Comparison of ENCODE assay signal across 17 cellular contexts in the genomic region with DNA sequence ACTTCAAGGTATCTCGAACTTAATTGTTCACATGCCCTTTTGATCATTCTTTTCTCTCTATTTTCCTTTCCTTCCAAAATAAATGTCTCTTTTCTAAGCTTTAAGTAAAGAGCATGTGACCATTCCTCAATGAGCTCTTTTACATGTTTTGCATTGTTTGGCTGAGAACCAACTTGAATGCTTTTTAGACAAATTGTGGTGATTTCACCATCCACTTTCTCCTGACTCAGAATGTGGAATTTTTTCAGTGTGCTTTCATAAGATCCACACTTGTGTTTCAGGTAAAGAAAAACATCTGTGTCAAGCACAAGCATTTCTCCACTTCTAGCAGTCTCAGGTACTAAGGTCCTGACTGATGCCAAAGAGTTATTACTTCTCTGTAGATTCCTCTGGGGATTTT. TPM values are rescaled to one million over a fixed set of nuclear protein-coding genes. Genes with fewer than 3 reads are reported as not detected.
A peak's percentile ranks its signal among the peaks of the same experiment; 100 is the strongest.
DNase-seq lines count a peak whose midpoint lies in the region; ATAC-seq, FAIRE-seq and TF ChIP-seq lines count a peak whose summit lies in the region.
"Had no signal": no experiment of that assay in that cellular context is flagged by ENCODE, and none has a peak within 500 bp of the region (broad histone marks: within the 10 kb centered on the region; RNA-seq: fewer than 3 reads in every experiment).

No MANE protein-coding gene starts in this region.

- no peaks in the 10 kb centered on the region for H3K27me3 ChIP-seq in ACC112 (ENCODE audit: insufficient read depth, low read length)
- H3K27me3 ChIP-seq in testis = no peaks in the 10 kb centered on the region
- no peaks in the 10 kb centered on the region for H3K27me3 ChIP-seq in transverse colon
- H3K27me3 ChIP-seq: heart left ventricle, SJSA1 had no signal

- ATAC-seq in HG02885 (IDR thresholded peaks at IDR 0.05; ENCODE audit: poor library complexity, unreplicated experiment) = no peak
- ATAC-seq: A549, heart left ventricle had no signal

- TF ChIP-seq EP300 in transverse colon (IDR thresholded peaks at IDR 0.05; ENCODE audit: low read depth) = no peak

- peak overlapping the region; percentile 5 for H2AFZ ChIP-seq in ACC112 (ENCODE audit: low read length, unreplicated experiment)

- H3K36me3 ChIP-seq in ACC112 (ENCODE audit: insufficient read depth, low read length) (peaks cover 29% of the 10 kb centered on the region), testis (ENCODE audit: low read depth, missing control alignments) (no peaks in the 10 kb centered on the region), transverse colon (peaks cover 0 to 26% (median 7%) of the 10 kb centered on the region in 4 donors)

- 85 to 95% methylated on average over 1 of the region's 1 CpG for WGBS in testis, 2 donors
- 95 to 100% methylated on average over 1 of the region's 1 CpG for WGBS in transverse colon (ENCODE audit: low coverage in 1 of 2), 2 donors

- DNase-seq in H54 (ENCODE audit: insufficient read length, low spot score) = no peak
- peak; percentile 81 for DNase-seq in astrocyte of the hippocampus (ENCODE audit: low read depth, low spot score)
- peak; percentile 82 for DNase-seq in fibroblast of villous mesenchyme (ENCODE audit: low read depth)
- DNase-seq in testis = no peak
- DNase-seq in KBM-7 = no peak
- DNase-seq in transverse colon = no peak
- DNase-seq: activated CD4-positive, alpha-beta T cell treated with anti-CD3 and anti-CD28 coated beads for 4 hours; activated naive CD4-positive, alpha-beta T cell treated with anti-CD3 and anti-CD28 coated beads, Interleukin-2, amount 50 U/mL, for 16 hours; heart left ventricle; kidney; NCI-H1694; NCI-H446 treated with DMSO at 0.1 percent for 48 hours had no signal

- in situ Hi-C loops in KBM-7 (cut with MboI; ENCODE audit: low pct_unique_long_range_greater_than_20kb, low sequenced_read_pairs) (no loop called here), transverse colon (cut with MboI; ENCODE audit: low pct_ligation_motif_present in 1 of 4, low pct_unique_long_range_greater_than_20kb in 1 of 4, low sequenced_read_pairs in 3 of 4) (loop anchor here in 1 of 4 donors (10.0 kb wide), 1 partner anchor 1656 kb away; no protein-coding TSS in a partner anchor)

- H3K4me3 ChIP-seq in ACC112 (ENCODE audit: low read depth, low read length) (no peak overlapping the region), fibroblast of villous mesenchyme (ENCODE audit: low read depth, low read length) (no peak overlapping the region), testis (no peak overlapping the region), transverse colon (no peak overlapping the region)
- H3K4me3 ChIP-seq: A549, heart left ventricle, SJSA1 had no signal

- intact Hi-C loops in testis (cut with DNase I; ENCODE audit: low total_unique reads) = no loop called here
- intact Hi-C loops in transverse colon (cut with DNase I; ENCODE audit: low total_unique reads) = no loop called here

- H3K9me3 ChIP-seq in testis (no peaks in the 10 kb centered on the region), transverse colon (peaks cover 8 to 17% of the 10 kb centered on the region in 2 donors)
- H3K9me3 ChIP-seq: A549 had no signal

- peaks cover 13% of the 10 kb centered on the region for H3K4me1 ChIP-seq in ACC112 (ENCODE audit: control insufficient read depth, insufficient read depth, low read length, unreplicated experiment)
- H3K4me1 ChIP-seq in testis = no peaks in the 10 kb centered on the region
- H3K4me1 ChIP-seq in transverse colon = no peaks in the 10 kb centered on the region
- H3K4me1 ChIP-seq: A549, heart left ventricle, SJSA1 had no signal

- FAIRE-seq in H54 (lab: Jason Lieb, UNC) = peak; percentile 23
- FAIRE-seq: A549, D721Med, kidney had no signal

- H3K27ac ChIP-seq in ACC112 (ENCODE audit: low read depth, low read length) = peak overlapping the region; percentile 52
- no peak overlapping the region for H3K27ac ChIP-seq in testis
- H3K27ac ChIP-seq in transverse colon = peak overlapping the region in 1 of 4 donors; percentile 3
- H3K27ac ChIP-seq: A549, heart left ventricle, SJSA1 had no signal

- TF ChIP-seq CTCF in fibroblast of villous mesenchyme (IDR thresholded peaks at IDR 0.05; ENCODE audit: insufficient read depth, low read depth, low read length) (no peak), testis (IDR thresholded peaks at IDR 0.05) (no peak), transverse colon (IDR thresholded peaks at IDR 0.05) (no peak)

- TF ChIP-seq POLR2A in H54 (IDR thresholded peaks at IDR 0.05; ENCODE audit: low read depth, low read length) = no peak
- no peak for TF ChIP-seq POLR2A in testis (IDR thresholded peaks at IDR 0.05)
- TF ChIP-seq POLR2A in transverse colon (IDR thresholded peaks at IDR 0.05) = no peak

- H3K79me2 ChIP-seq in ACC112 (ENCODE audit: control insufficient read depth, insufficient read depth, low read length, unreplicated experiment) = no peaks in the 10 kb centered on the region

RNA-seq across cellular contexts. Expression of gene RBM43, which starts 10.7 kb away (rescaled TPM):
- total RNA-seq in fibroblast of villous mesenchyme (4.2 and 4.7 TPM in 2 replicates), testis (1 to 10 TPM; 7.1 to 8.6 TPM), transverse colon (1 to 10 TPM; 3.1 to 5.2 (median 3.9) TPM)
- polyA plus RNA-seq in testis (ENCODE audit: insufficient read depth, low read depth, low replicate concordance) = 6.9 TPM

RNA-seq across cellular contexts. Expression of gene NMI, which starts 38.5 kb away (rescaled TPM):
- total RNA-seq in fibroblast of villous mesenchyme (13.9 and 14.7 TPM in 2 replicates), testis (10 to 100 TPM in 1 of 2 donors, 1 to 10 TPM in 1; 6.4 to 11.2 TPM), transverse colon (10 to 100 TPM in 3 of 4 donors, 1 to 10 TPM in 1; 1.6 to 23.9 (median 19.3) TPM)
- 8.9 TPM for polyA plus RNA-seq in testis (ENCODE audit: insufficient read depth, low read depth, low replicate concordance)

Comparison
In these comparisons a context has a peak if more than half of its experiments do, and no peak if none do; other contexts are left out.
1. DNase-seq: peak in astrocyte of the hippocampus (single experiment) and fibroblast of villous mesenchyme (single experiment); none in H54 (single experiment), testis (single experiment), KBM-7 (single experiment) and transverse colon (single experiment).